23 cellular contexts compared by ENCODE assay signal in the genomic region with DNA sequence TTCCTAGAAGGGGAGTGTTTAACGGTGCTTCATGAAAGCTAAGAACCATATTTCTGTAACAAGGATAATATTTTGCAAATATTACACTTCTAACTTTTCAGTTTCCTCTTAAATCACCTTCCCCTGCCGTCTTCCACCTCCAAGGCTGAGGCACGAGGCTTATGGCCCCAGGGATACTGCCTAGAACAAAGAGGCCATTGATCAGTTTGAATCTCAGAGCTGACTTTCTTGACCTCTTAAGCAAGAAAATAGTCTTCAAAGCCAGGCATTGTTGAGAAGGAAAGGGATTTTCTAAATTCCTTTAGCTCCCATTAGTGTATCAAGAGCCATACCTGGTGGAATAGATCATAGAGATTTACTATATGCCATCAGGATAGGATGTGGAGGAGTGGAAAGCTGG.
DNase-seq lines count a peak whose midpoint lies in the region; ATAC-seq and TF ChIP-seq lines count a peak whose summit lies in the region.
"Had no signal": no experiment of that assay in that cellular context is flagged by ENCODE, and none has a peak within 500 bp of the region (broad histone marks: within the 10 kb centered on the region; RNA-seq: fewer than 3 reads in every experiment).

No MANE protein-coding gene starts in this region.

- H3K9me3 Mint-ChIP-seq in H9, result no peaks in the 10 kb centered on the region
- peaks cover under 1% of the 10 kb centered on the region for H3K9me3 Mint-ChIP-seq in nephron

- H2BK12ac ChIP-seq in H9 (ENCODE audit: insufficient read length, low read depth, low read length), result no peak overlapping the region

- H3K9ac ChIP-seq in H9 (ENCODE audit: extremely low read depth, insufficient read length, low read length), result no peak overlapping the region

- H3T11ph ChIP-seq in H9 (ENCODE audit: low read length), result no peak overlapping the region

- no peak overlapping the region for H4K5ac ChIP-seq in H9 (ENCODE audit: insufficient read length, low read depth, low read length)

- no peak overlapping the region for H3K14ac ChIP-seq in H9 (ENCODE audit: insufficient read depth, low read length)

- no peaks in the 10 kb centered on the region for H3K36me3 Mint-ChIP-seq in H9 (ENCODE audit: insufficient read depth in 1 of 3, low read depth in 3 of 3)
- H3K36me3 Mint-ChIP-seq in nephron (ENCODE audit: low read depth), result no peaks in the 10 kb centered on the region
- H3K36me3 Mint-ChIP-seq: CD14-positive monocyte had no signal

- no peaks in the 10 kb centered on the region for H3K9me3 ChIP-seq in H9 (ENCODE audit: control insufficient read depth, low read depth, low read length)
- H3K9me3 ChIP-seq: A549, MG63, Peyer's patch, SJSA1 had no signal

- H3K4me1 Mint-ChIP-seq in H9 (peaks cover 16 to 26% of the 10 kb centered on the region in 2 experiments), nephron (peaks cover 33% of the 10 kb centered on the region)
- H3K4me1 Mint-ChIP-seq: B cell, CD14-positive monocyte had no signal

- no peak overlapping the region for H3K4ac ChIP-seq in H9 (ENCODE audit: low read depth, low read length)

- H3K79me2 ChIP-seq in H9 (ENCODE audit: insufficient read depth, low read length), result no peaks in the 10 kb centered on the region

- no peaks in the 10 kb centered on the region for H3K79me1 ChIP-seq in H9 (ENCODE audit: insufficient read depth, low read depth, low read length, poor library complexity, severe bottlenecking)

- no peak overlapping the region for H4K91ac ChIP-seq in H9 (ENCODE audit: insufficient read length, low read depth, low read length)

- no peak overlapping the region for H2AK5ac ChIP-seq in H9 (ENCODE audit: insufficient read length, low read length)

- ATAC-seq in sciatic nerve (peak; percentile 79), HG02981 (IDR thresholded peaks at IDR 0.05; ENCODE audit: unreplicated experiment) (no peak), GM18873 (IDR thresholded peaks at IDR 0.05; ENCODE audit: low FRiP score, unreplicated experiment) (no peak)
- ATAC-seq: A549, K562 had no signal

- no peak overlapping the region for H3K56ac ChIP-seq in H9 (ENCODE audit: insufficient read length, low read depth, low read length)

- H2BK20ac ChIP-seq in H9 (ENCODE audit: low read depth, low read length, poor library complexity, severe bottlenecking), result no peak overlapping the region

- no peaks in the 10 kb centered on the region for H3K23me2 ChIP-seq in H9 (ENCODE audit: insufficient read length, low read depth, low read length, poor library complexity, severe bottlenecking)

- H3K4me1 ChIP-seq in H9 (ENCODE audit: insufficient read depth, low read length), result no peaks in the 10 kb centered on the region; the same call in 1 of the 2 replicates
- H3K4me1 ChIP-seq: Peyer's patch, SJSA1 had no signal

- no peak overlapping the region for H3K18ac ChIP-seq in H9 (ENCODE audit: insufficient read length, low read depth, low read length)

- H2BK120ac ChIP-seq in H9 (ENCODE audit: low read depth, low read length, poor library complexity, severe bottlenecking), result no peak overlapping the region

- TF ChIP-seq CTCF in H9 (conservative IDR thresholded peaks at IDR 0.05) (no peak), nephron (IDR thresholded peaks at IDR 0.05; ENCODE audit: unreplicated experiment in 3 of 3) (no peak)

- H2BK15ac ChIP-seq in H9 (ENCODE audit: low read depth, low read length), result no peak overlapping the region

- no peaks in the 10 kb centered on the region for H4K20me1 ChIP-seq in H9 (ENCODE audit: control insufficient read depth, insufficient read depth, insufficient read length)

- H3K27ac ChIP-seq in H9 (ENCODE audit: insufficient read length, low read depth, low read length), result no peak overlapping the region
- H3K27ac ChIP-seq: Peyer's patch, SJSA1 had no signal

- H3K23ac ChIP-seq in H9 (ENCODE audit: insufficient read length, low read depth, low read length), result no peak overlapping the region

- H4K8ac ChIP-seq in H9 (replicated peaks; ENCODE audit: insufficient read length, low read depth, low read length), result no peak overlapping the region

- intact Hi-C loops in sciatic nerve (cut with DNase I), result no loop called here

- H2BK5ac ChIP-seq in H9 (ENCODE audit: insufficient read length, low read length), result no peak overlapping the region

- H2AFZ ChIP-seq in H9 (ENCODE audit: low read length), result no peak overlapping the region

- no peak overlapping the region for H3K4me2 ChIP-seq in H9 (ENCODE audit: insufficient read depth, insufficient read length, low read length)
- H3K4me2 ChIP-seq: A549 had no signal

- H3K4me3 Mint-ChIP-seq in H9, result no peak overlapping the region
- no peak overlapping the region for H3K4me3 Mint-ChIP-seq in nephron
- H3K4me3 Mint-ChIP-seq: B cell, CD14-positive monocyte had no signal

- no CpG with 5 or more reads among the region's 3 CpGs for WGBS in H9 (ENCODE audit: extremely low coverage, insufficient read length, low lambda C conversion rate)

- H3K27ac Mint-ChIP-seq in H9 (no peak overlapping the region), nephron (peak overlapping the region; percentile 52 to 71 (median 63))
- H3K27ac Mint-ChIP-seq: B cell had no signal

- DNase-seq in H9 (peak; percentile 10), epidermal melanocyte (ENCODE audit: insufficient read length, low spot score) (peak; percentile 66), sciatic nerve (ENCODE audit: low spot score) (no peak), nucleus accumbens (lab: John Stamatoyannopoulos, UW) (no peak)
- no peak for DNase-seq in stimulated activated CD4-positive, alpha-beta T cell treated with anti-CD3 and anti-CD28 coated beads, Interleukin-15, amount 100 ng/mL, for 24 hours
- DNase-seq: DMS79; MG63; NCI-H1048; NCI-H1417 treated with DMSO at 0.1 percent for 48 hours; NCI-H187 treated with DMSO at 0.1 percent for 48 hours; NCI-H2227 treated with DMSO at 0.1 percent for 48 hours; NCI-H510A treated with DMSO at 0.1 percent for 48 hours; NCI-H774; NK-92 treated with Interleukin-12 subunit alpha and Interleukin-12 subunit beta, amount 100 ng/mL, for 24 hours; Peyer's patch had no signal

- no peaks in the 10 kb centered on the region for H3K27me3 ChIP-seq in H9 (ENCODE audit: insufficient read depth, low read length)
- H3K27me3 ChIP-seq: MG63, Peyer's patch, SJSA1 had no signal

- no peaks in the 10 kb centered on the region; the same call in none of the 2 replicates for H3K27me3 Mint-ChIP-seq in H9 (ENCODE audit: low read depth)
- H3K27me3 Mint-ChIP-seq in nephron (ENCODE audit: low read depth), result peaks cover 5% of the 10 kb centered on the region
- H3K27me3 Mint-ChIP-seq: B cell had no signal

Comparison
In these comparisons a context has a peak if more than half of its experiments do, and no peak if none do; other contexts are left out.
1. DNase-seq: peak in H9 (single experiment) and epidermal melanocyte (single experiment); none in sciatic nerve (single experiment), stimulated activated CD4-positive, alpha-beta T cell treated with anti-CD3 and anti-CD28 coated beads, Interleukin-15, amount 100 ng/mL, for 24 hours (single experiment) and nucleus accumbens (0 of 56).
2. H3K27ac Mint-ChIP-seq: peak in nephron (3 of 3); none in H9 (0 of 3).